ENCODE assay signal across 35 cellular contexts in the genomic region with DNA sequence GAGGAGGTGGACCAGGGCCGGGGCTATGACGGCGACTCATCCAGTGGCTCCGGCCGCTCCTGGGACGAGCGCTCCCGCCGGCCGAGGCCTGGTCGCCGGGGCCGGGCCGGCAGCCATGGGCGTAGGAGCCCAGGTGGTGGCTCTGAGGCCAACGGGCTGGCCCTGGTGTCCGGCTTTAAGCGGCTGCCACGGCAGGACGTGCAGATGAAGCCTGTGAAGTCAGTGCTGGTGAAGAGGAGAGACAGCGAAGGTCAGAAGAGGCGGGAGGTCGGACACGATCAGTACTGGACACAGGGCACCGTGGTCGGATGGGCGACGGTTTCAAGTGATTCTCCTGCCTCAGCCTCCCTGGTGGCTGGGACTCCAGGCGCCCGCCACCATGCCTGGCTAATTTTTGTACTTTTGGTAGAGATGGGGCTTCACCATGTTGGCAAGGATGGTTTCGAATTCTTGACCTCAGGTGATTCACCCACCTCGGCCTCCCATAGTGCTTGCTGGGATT. TPM values are rescaled to one million over a fixed set of nuclear protein-coding genes. Genes with fewer than 3 reads are reported as not detected.
"Had no signal": no experiment of that assay in that cellular context is flagged by ENCODE, and none has a peak within 500 bp of the region (broad histone marks: within the 10 kb centered on the region; RNA-seq: fewer than 3 reads in every experiment).

No MANE protein-coding gene starts in this region.

- H3K27me3 Mint-ChIP-seq: activated CD4-positive, alpha-beta memory T cell treated with anti-CD3 and anti-CD28 coated beads for 36 hours; activated CD4-positive, alpha-beta T cell treated with anti-CD3 and anti-CD28 coated beads for 36 hours; activated CD4-positive, alpha-beta T cell treated with anti-CD3 and anti-CD28 coated beads, Interleukin-2, amount 10 ng/mL, durations not matched to agents 24 days and 14 days; activated CD8-positive, alpha-beta memory T cell treated with anti-CD3 and anti-CD28 coated beads, Interleukin-2, amount 10 ng/mL, durations not matched to agents 7 days and 5 days; central memory CD8-positive, alpha-beta T cell; effector memory CD8-positive, alpha-beta T cell had no signal

- H3K4me1 Mint-ChIP-seq: activated CD4-positive, alpha-beta T cell treated with anti-CD3 and anti-CD28 coated beads, Interleukin-2, amount 10 ng/mL, durations not matched to agents 24 days and 14 days; activated CD8-positive, alpha-beta memory T cell treated with anti-CD3 and anti-CD28 coated beads, Interleukin-2, amount 10 ng/mL, durations not matched to agents 7 days and 5 days; brain; central memory CD8-positive, alpha-beta T cell had no signal

- H3K36me3 ChIP-seq: ascending aorta, breast epithelium, cardiac muscle cell, esophagus muscularis mucosa, gastrocnemius medialis, heart right ventricle had no signal

- H3K27me3 ChIP-seq: ascending aorta, breast epithelium, gastrocnemius medialis had no signal

- H3K36me3 Mint-ChIP-seq: activated CD4-positive, alpha-beta memory T cell treated with anti-CD3 and anti-CD28 coated beads for 36 hours; activated CD8-positive, alpha-beta memory T cell treated with anti-CD3 and anti-CD28 coated beads, Interleukin-2, amount 10 ng/mL, durations not matched to agents 7 days and 5 days; activated naive CD4-positive, alpha-beta T cell treated with anti-CD3 and anti-CD28 coated beads, Interleukin-2, amount 50 U/mL, for 72 hours; brain had no signal

- H3K9me3 ChIP-seq: ascending aorta, gastrocnemius medialis had no signal

- DNase-seq: activated CD4-positive, alpha-beta memory T cell treated with anti-CD3 and anti-CD28 coated beads for 36 hours; activated CD4-positive, alpha-beta T cell treated with anti-CD3 and anti-CD28 coated beads for 36 hours; activated CD4-positive, alpha-beta T cell treated with anti-CD3 and anti-CD28 coated beads, Interleukin-2, amount 10 ng/mL, durations not matched to agents 24 days and 14 days; activated CD4-positive, CD25-positive, alpha-beta regulatory T cell; activated CD4-positive, CD25-positive, alpha-beta regulatory T cell treated with anti-CD3 and anti-CD28 coated beads, Interleukin-2, amount 50 U/mL, for 72 hours; activated CD8-positive, alpha-beta memory T cell treated with anti-CD3 and anti-CD28 coated beads, Interleukin-2, amount 10 ng/mL, durations not matched to agents 7 days and 5 days; activated CD8-positive, alpha-beta memory T cell treated with anti-CD3 and anti-CD28 coated beads, Interleukin-2, amount 50 U/mL, for 4 hours; activated CD8-positive, alpha-beta T cell treated with anti-CD3 and anti-CD28 coated beads, Interleukin-2, amount 10 ng/mL, durations not matched to agents 7 days and 5 days; activated effector memory CD4-positive, alpha-beta T cell treated with anti-CD3 and anti-CD28 coated beads, Interleukin-2, amount 50 U/mL, for 16 hours; activated naive CD4-positive, alpha-beta T cell treated with anti-CD3 and anti-CD28 coated beads for 36 hours; activated naive CD8-positive, alpha-beta T cell treated with anti-CD3 and anti-CD28 coated beads, Interleukin-2, amount 10 ng/mL, durations not matched to agents 7 days and 5 days; activated T-cell treated with anti-CD3 and anti-CD28 coated beads, Interleukin-2, amount 50 U/mL, for 1 hour; activated T-cell treated with anti-CD3 and anti-CD28 coated beads, Interleukin-2, amount 50 U/mL, for 48 hours; effector CD4-positive, alpha-beta T cell; effector memory CD8-positive, alpha-beta T cell; erythroblast; foreskin keratinocyte; gastrocnemius medialis; glutamatergic neuron; heart right ventricle; T-helper 2 cell had no signal

- ATAC-seq: activated CD4-positive, alpha-beta T cell treated with anti-CD3 and anti-CD28 coated beads for 36 hours; activated CD8-positive, alpha-beta memory T cell treated with anti-CD3 and anti-CD28 coated beads, Interleukin-2, amount 10 ng/mL, durations not matched to agents 7 days and 5 days; activated CD8-positive, alpha-beta T cell treated with anti-CD3 and anti-CD28 coated beads, Interleukin-2, amount 10 ng/mL, durations not matched to agents 7 days and 5 days; activated naive CD4-positive, alpha-beta T cell treated with anti-CD3 and anti-CD28 coated beads, Interleukin-2, amount 50 U/mL, for 72 hours; effector memory CD8-positive, alpha-beta T cell; foreskin keratinocyte; gastrocnemius medialis; heart right ventricle had no signal

- H3K4me3 ChIP-seq: ascending aorta, breast epithelium, cardiac muscle cell, coronary artery, esophagus muscularis mucosa, gastrocnemius medialis, heart right ventricle had no signal

- H3K4me1 ChIP-seq: ascending aorta, breast epithelium, esophagus muscularis mucosa, foreskin keratinocyte, gastrocnemius medialis, heart right ventricle had no signal

- H3K4me3 Mint-ChIP-seq: activated CD4-positive, alpha-beta memory T cell treated with anti-CD3 and anti-CD28 coated beads for 36 hours; activated CD4-positive, alpha-beta T cell treated with anti-CD3 and anti-CD28 coated beads for 36 hours; activated CD4-positive, alpha-beta T cell treated with anti-CD3 and anti-CD28 coated beads, Interleukin-2, amount 10 ng/mL, durations not matched to agents 24 days and 14 days; activated CD8-positive, alpha-beta memory T cell treated with anti-CD3 and anti-CD28 coated beads, Interleukin-2, amount 10 ng/mL, durations not matched to agents 7 days and 5 days; activated CD8-positive, alpha-beta T cell treated with anti-CD3 and anti-CD28 coated beads, Interleukin-2, amount 10 ng/mL, durations not matched to agents 7 days and 5 days; activated naive CD4-positive, alpha-beta T cell treated with anti-CD3 and anti-CD28 coated beads for 36 hours; activated naive CD8-positive, alpha-beta T cell treated with anti-CD3 and anti-CD28 coated beads, Interleukin-2, amount 10 ng/mL, durations not matched to agents 7 days and 5 days; activated T-helper 1 cell treated with anti-CD3 and anti-CD28 coated beads, Interleukin-12 subunit alpha, Interleukin-12 subunit beta, Interleukin-2, Interleukin-4 antibody, amounts not matched to agents 30 ng/mL and 10 ng/mL and 1 ng/mL, durations not matched to agents 14 hours and 24 hours and 36 hours; brain; central memory CD8-positive, alpha-beta T cell; dendritic cell treated with granulocyte-macrophage colony-stimulating factor and Interleukin-4, amounts not matched to agents 40 ng/mL and 50 ng/mL, for 4 days; effector memory CD8-positive, alpha-beta T cell had no signal

- H3K27ac ChIP-seq: ascending aorta, breast epithelium, cardiac muscle cell, coronary artery, esophagus muscularis mucosa, foreskin keratinocyte, gastrocnemius medialis, heart right ventricle had no signal

- H3K27ac Mint-ChIP-seq: activated CD4-positive, alpha-beta memory T cell treated with anti-CD3 and anti-CD28 coated beads for 36 hours; activated CD4-positive, alpha-beta T cell treated with anti-CD3 and anti-CD28 coated beads for 36 hours; activated CD4-positive, alpha-beta T cell treated with anti-CD3 and anti-CD28 coated beads, Interleukin-2, amount 10 ng/mL, durations not matched to agents 24 days and 14 days; activated CD8-positive, alpha-beta memory T cell treated with anti-CD3 and anti-CD28 coated beads, Interleukin-2, amount 10 ng/mL, durations not matched to agents 7 days and 5 days; activated CD8-positive, alpha-beta T cell treated with anti-CD3 and anti-CD28 coated beads, Interleukin-2, amount 10 ng/mL, durations not matched to agents 7 days and 5 days; activated naive CD4-positive, alpha-beta T cell treated with anti-CD3 and anti-CD28 coated beads for 36 hours; activated naive CD4-positive, alpha-beta T cell treated with anti-CD3 and anti-CD28 coated beads, Interleukin-2, amount 50 U/mL, for 72 hours; activated naive CD8-positive, alpha-beta T cell treated with anti-CD3 and anti-CD28 coated beads, Interleukin-2, amount 10 ng/mL, durations not matched to agents 7 days and 5 days; activated T-helper 1 cell treated with anti-CD3 and anti-CD28 coated beads, Interleukin-12 subunit alpha, Interleukin-12 subunit beta, Interleukin-2, Interleukin-4 antibody, amounts not matched to agents 30 ng/mL and 10 ng/mL and 1 ng/mL, durations not matched to agents 14 hours and 24 hours and 36 hours; activated T-helper 2 cell treated with anti-CD3 and anti-CD28 coated beads, Interferon-gamma antibody, Interleukin-2, Interleukin-4, amounts not matched to agents 10 μg/mL and 5 μg/mL and 100 μg/mL, durations not matched to agents 14 hours and 24 hours and 36 hours; brain; dendritic cell treated with granulocyte-macrophage colony-stimulating factor and Interleukin-4, amounts not matched to agents 40 ng/mL and 50 ng/mL, for 4 days; effector memory CD8-positive, alpha-beta T cell had no signal

- H3K9me3 Mint-ChIP-seq: activated CD4-positive, alpha-beta memory T cell treated with anti-CD3 and anti-CD28 coated beads for 36 hours; activated CD4-positive, alpha-beta T cell treated with anti-CD3 and anti-CD28 coated beads, Interleukin-2, amount 10 ng/mL, durations not matched to agents 24 days and 14 days; activated naive CD4-positive, alpha-beta T cell treated with anti-CD3 and anti-CD28 coated beads for 36 hours; activated naive CD4-positive, alpha-beta T cell treated with anti-CD3 and anti-CD28 coated beads, Interleukin-2, amount 50 U/mL, for 72 hours; activated naive CD8-positive, alpha-beta T cell treated with anti-CD3 and anti-CD28 coated beads, Interleukin-2, amount 10 ng/mL, durations not matched to agents 7 days and 5 days; activated T-helper 1 cell treated with anti-CD3 and anti-CD28 coated beads, Interleukin-12 subunit alpha, Interleukin-12 subunit beta, Interleukin-2, Interleukin-4 antibody, amounts not matched to agents 30 ng/mL and 10 ng/mL and 1 ng/mL, durations not matched to agents 14 hours and 24 hours and 36 hours; activated T-helper 2 cell treated with anti-CD3 and anti-CD28 coated beads, Interferon-gamma antibody, Interleukin-2, Interleukin-4, amounts not matched to agents 10 μg/mL and 5 μg/mL and 100 μg/mL, durations not matched to agents 14 hours and 24 hours and 36 hours; central memory CD8-positive, alpha-beta T cell; dendritic cell treated with granulocyte-macrophage colony-stimulating factor and Interleukin-4, amounts not matched to agents 40 ng/mL and 50 ng/mL, for 4 days; effector memory CD8-positive, alpha-beta T cell had no signal

RNA-seq across cellular contexts. Expression of a gene that starts 22.3 kb away (rescaled TPM):
- total RNA-seq: activated CD4-positive, alpha-beta T cell treated with anti-CD3 and anti-CD28 coated beads, Interleukin-2, amount 10 ng/mL, durations not matched to agents 24 days and 14 days; cerebellum; foreskin keratinocyte had no signal
- polyA plus RNA-seq: foreskin keratinocyte had no signal

RNA-seq across cellular contexts. Expression of a gene that starts 41.5 kb away (rescaled TPM):
- total RNA-seq: activated CD4-positive, alpha-beta memory T cell treated with anti-CD3 and anti-CD28 coated beads for 36 hours; activated CD4-positive, alpha-beta T cell treated with anti-CD3 and anti-CD28 coated beads for 36 hours; activated CD4-positive, alpha-beta T cell treated with anti-CD3 and anti-CD28 coated beads, Interleukin-2, amount 10 ng/mL, durations not matched to agents 24 days and 14 days; activated CD8-positive, alpha-beta memory T cell treated with anti-CD3 and anti-CD28 coated beads for 36 hours; activated CD8-positive, alpha-beta memory T cell treated with anti-CD3 and anti-CD28 coated beads, Interleukin-2, amount 10 ng/mL, durations not matched to agents 7 days and 5 days; activated CD8-positive, alpha-beta T cell treated with anti-CD3 and anti-CD28 coated beads, Interleukin-2, amount 10 ng/mL, durations not matched to agents 7 days and 5 days; activated naive CD4-positive, alpha-beta T cell treated with anti-CD3 and anti-CD28 coated beads for 36 hours; activated naive CD4-positive, alpha-beta T cell treated with anti-CD3 and anti-CD28 coated beads, Interleukin-2, amount 50 U/mL, for 72 hours; activated naive CD8-positive, alpha-beta T cell treated with anti-CD3 and anti-CD28 coated beads, Interleukin-2, amount 10 ng/mL, durations not matched to agents 7 days and 5 days; activated T-helper 1 cell treated with anti-CD3 and anti-CD28 coated beads, Interleukin-12 subunit alpha, Interleukin-12 subunit beta, Interleukin-2, Interleukin-4 antibody, amounts not matched to agents 30 ng/mL and 10 ng/mL and 1 ng/mL, durations not matched to agents 14 hours and 24 hours and 36 hours; activated T-helper 2 cell treated with anti-CD3 and anti-CD28 coated beads, Interferon-gamma antibody, Interleukin-2, Interleukin-4, amounts not matched to agents 10 μg/mL and 5 μg/mL and 100 μg/mL, durations not matched to agents 14 hours and 24 hours and 36 hours; ascending aorta; cardiac muscle cell; cerebellum; esophagus muscularis mucosa; foreskin keratinocyte; gastrocnemius medialis; heart right ventricle; T-helper 1 cell treated with Interleukin-12 subunit alpha and Interleukin-12 subunit beta and Interleukin-4 antibody, amounts not matched to agents 30 ng/mL and 1 ng/mL, for 36 hours had no signal
- polyA plus RNA-seq: cardiac muscle cell, foreskin keratinocyte, heart right ventricle had no signal
